ENCODE assay signal across 1 cellular context in genomic region chrX:138191998-138192397, GRCh38.
TF ChIP-seq lines count a peak whose summit lies in the region.

No MANE protein-coding gene starts in this region.

TF ChIP-seq in liver, 16 proteins besides CTCF, POLR2A, EP300 and RAD21 (continued from another document):
- TF ChIP-seq HNF4A (conservative IDR thresholded peaks at IDR 0.05), result no peak
